Comparison of ENCODE assay signal across 18 cellular contexts in genomic region chr9:36922548-36922947, GRCh38.
A peak's percentile ranks its signal among the peaks of the same experiment; 100 is the strongest.
DNase-seq lines count a peak whose midpoint lies in the region; TF ChIP-seq lines count a peak whose summit lies in the region.
"Had no signal": no experiment of that assay in that cellular context is flagged by ENCODE, and none has a peak within 500 bp of the region (broad histone marks: within the 10 kb centered on the region; RNA-seq: fewer than 3 reads in every experiment).

No MANE protein-coding gene starts in this region.

- TF ChIP-seq CTCF in epithelial cell of esophagus (IDR thresholded peaks at IDR 0.05; ENCODE audit: insufficient read depth, low read depth, low read length, missing control alignments) (no peak), smooth muscle cell (IDR thresholded peaks at IDR 0.05; ENCODE audit: borderline replicate concordance, insufficient read depth, poor library complexity, severe bottlenecking) (no peak)

- no peaks in the 10 kb centered on the region for H4K20me1 ChIP-seq in smooth muscle cell (ENCODE audit: low read depth)

- H3K4me3 ChIP-seq in epithelial cell of esophagus (ENCODE audit: low read length) (no peak overlapping the region), smooth muscle cell (no peak overlapping the region)

- WGBS in smooth muscle cell (ENCODE audit: low lambda C conversion rate) = 37% methylated on average over 5 of the region's 5 CpGs

- no peaks in the 10 kb centered on the region for H3K79me2 ChIP-seq in smooth muscle cell (ENCODE audit: low read depth)

- peak overlapping the region; percentile 2 for H3K4me2 ChIP-seq in smooth muscle cell
- H3K4me2 ChIP-seq: SK-N-SH had no signal

- H2AFZ ChIP-seq in smooth muscle cell (ENCODE audit: low read depth) = no peak overlapping the region

- no peaks in the 10 kb centered on the region for H3K4me1 ChIP-seq in smooth muscle cell (ENCODE audit: low read depth)

- H3K9me3 ChIP-seq in smooth muscle cell (replicated peaks; ENCODE audit: low read depth) = no peaks in the 10 kb centered on the region
- H3K9me3 ChIP-seq: SK-N-SH had no signal

- no peak overlapping the region for H3K9ac ChIP-seq in smooth muscle cell (ENCODE audit: low read depth)
- H3K9ac ChIP-seq: SK-N-SH had no signal

- no peaks in the 10 kb centered on the region for H3K36me3 ChIP-seq in smooth muscle cell (ENCODE audit: low read depth)

- no peak overlapping the region for H3K27ac ChIP-seq in smooth muscle cell (ENCODE audit: low read depth)
- H3K27ac ChIP-seq: VCaP had no signal

- peak; percentile 37 for DNase-seq in activated effector memory CD4-positive, alpha-beta T cell treated with anti-CD3 and anti-CD28 coated beads, Interleukin-2, amount 50 U/mL, for 16 hours
- DNase-seq in activated effector memory CD4-positive, alpha-beta T cell treated with Interleukin-2 at 50 U/mL for 16 hours = no peak
- DNase-seq in NCI-H69 (lab: John Stamatoyannopoulos, UW) (peak; percentile 64), epithelial cell of esophagus (ENCODE audit: low read depth) (peak; percentile 62), smooth muscle cell (lab: John Stamatoyannopoulos, UW; ENCODE audit: unreplicated experiment) (no peak), hippocampal formation (lab: John Stamatoyannopoulos, UW) (no peak), RKO (ENCODE audit: low spot score) (no peak)
- no peak for DNase-seq in activated CD4-positive, CD25-positive, alpha-beta regulatory T cell treated with anti-CD3 and anti-CD28 coated beads, Interleukin-2, amount 50 U/mL, for 72 hours
- DNase-seq: aorta; CD8-positive, alpha-beta memory T cell; GDM1; immature natural killer cell; mesendoderm; NCI-H187 treated with DMSO at 0.1 percent for 48 hours; NCI-H446 treated with DMSO at 0.1 percent for 48 hours; OCI-M1; SK-N-SH had no signal

- no peaks in the 10 kb centered on the region for H3F3A ChIP-seq in smooth muscle cell (ENCODE audit: low read depth)

- H3K27me3 ChIP-seq in smooth muscle cell (ENCODE audit: low read depth) = peaks cover 11% of the 10 kb centered on the region

Comparison
In these comparisons a context has a peak if more than half of its experiments do, and no peak if none do; other contexts are left out.
1. DNase-seq: peak in activated effector memory CD4-positive, alpha-beta T cell treated with anti-CD3 and anti-CD28 coated beads, Interleukin-2, amount 50 U/mL, for 16 hours (single experiment), NCI-H69 (single experiment) and epithelial cell of esophagus (single experiment); none in activated effector memory CD4-positive, alpha-beta T cell treated with Interleukin-2 at 50 U/mL for 16 hours (single experiment), smooth muscle cell (single experiment), hippocampal formation (0 of 2), RKO (single experiment) and activated CD4-positive, CD25-positive, alpha-beta regulatory T cell treated with anti-CD3 and anti-CD28 coated beads, Interleukin-2, amount 50 U/mL, for 72 hours (single experiment).